Comparison of ENCODE assay signal across 10 cellular contexts in the genomic region with DNA sequence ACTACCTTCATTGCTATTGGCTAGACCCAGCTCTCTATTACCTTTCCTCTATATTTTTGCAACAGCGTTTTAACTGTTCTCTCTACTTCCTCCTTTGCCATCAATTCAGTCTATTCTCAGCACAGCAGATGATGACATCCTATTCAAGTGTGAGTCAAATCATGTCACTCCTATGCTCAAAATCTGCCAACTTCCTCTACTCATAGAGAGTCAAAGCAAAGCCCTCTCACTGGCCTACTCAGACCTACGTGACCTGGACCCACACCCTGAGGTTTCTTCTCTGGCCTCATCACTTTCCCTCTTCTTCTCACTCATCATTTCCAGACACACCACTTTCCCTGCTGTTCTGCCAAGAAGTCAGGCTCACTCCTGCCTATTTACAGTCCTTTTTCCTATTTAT.
DNase-seq lines count a peak whose midpoint lies in the region; ATAC-seq and TF ChIP-seq lines count a peak whose summit lies in the region.
"Had no signal": no experiment of that assay in that cellular context is flagged by ENCODE, and none has a peak within 500 bp of the region (broad histone marks: within the 10 kb centered on the region; RNA-seq: fewer than 3 reads in every experiment).

No MANE protein-coding gene starts in this region.

- CTCF ChIA-PET in CD8-positive, alpha-beta T cell (lab: Charles Lee): no interaction called here

- intact Hi-C loops in left lung (cut with DNase I) (no loop called here), uterus (cut with DNase I; ENCODE audit: low total_unique reads) (no loop called here)
- intact Hi-C loops in CD8-positive, alpha-beta T cell (cut with DNase I, micrococcal nuclease): no loop called here

- H3K27me3 Mint-ChIP-seq in CD8-positive, alpha-beta T cell (ENCODE audit: low read depth): no peaks in the 10 kb centered on the region
- H3K27me3 Mint-ChIP-seq: activated naive CD4-positive, alpha-beta T cell treated with anti-CD3 and anti-CD28 coated beads, Interleukin-2, amount 50 U/mL, for 24 hours had no signal

- H3K9me3 Mint-ChIP-seq in CD8-positive, alpha-beta T cell: no peaks in the 10 kb centered on the region
- H3K9me3 Mint-ChIP-seq: activated naive CD4-positive, alpha-beta T cell treated with anti-CD3 and anti-CD28 coated beads, Interleukin-2, amount 50 U/mL, for 24 hours had no signal

- no peak for TF ChIP-seq POLR2A in NB4 (IDR thresholded peaks at IDR 0.05; ENCODE audit: extremely low read depth, insufficient read length)
- TF ChIP-seq POLR2A in uterus (IDR thresholded peaks at IDR 0.05): no peak

- H3K27ac ChIP-seq in left lung (no peak overlapping the region), uterus (no peak overlapping the region)
- no peak overlapping the region for H3K27ac ChIP-seq in CD8-positive, alpha-beta T cell (ENCODE audit: low read depth, low read length)

- H3K4me1 Mint-ChIP-seq in CD8-positive, alpha-beta T cell (ENCODE audit: low read depth): no peaks in the 10 kb centered on the region
- H3K4me1 Mint-ChIP-seq: activated naive CD4-positive, alpha-beta T cell treated with anti-CD3 and anti-CD28 coated beads, Interleukin-2, amount 50 U/mL, for 24 hours had no signal

- H3K27me3 ChIP-seq in left lung (no peaks in the 10 kb centered on the region), uterus (no peaks in the 10 kb centered on the region)
- H3K27me3 ChIP-seq in CD8-positive, alpha-beta T cell (ENCODE audit: insufficient read depth, low read length): no peaks in the 10 kb centered on the region

- POLR2A ChIA-PET in CD8-positive, alpha-beta T cell (lab: Charles Lee): no interaction called here

- H3K27ac Mint-ChIP-seq in CD8-positive, alpha-beta T cell: no peak overlapping the region
- H3K27ac Mint-ChIP-seq: activated naive CD4-positive, alpha-beta T cell treated with anti-CD3 and anti-CD28 coated beads, Interleukin-2, amount 50 U/mL, for 24 hours had no signal

- DNase-seq in Daoy (ENCODE audit: low read depth) (peak; percentile 18), NB4 (ENCODE audit: low read depth) (peak; percentile 36), foreskin fibroblast (peak; percentile 32 to 58), left lung (no peak), COLO668 (lab: John Stamatoyannopoulos, UW; ENCODE audit: unreplicated experiment) (no peak), uterus (no peak)
- DNase-seq in CD8-positive, alpha-beta T cell: no peak
- DNase-seq: erythroblast had no signal

- H3K4me1 ChIP-seq in left lung: peaks cover 0 to 5% of the 10 kb centered on the region in 2 donors
- H3K4me1 ChIP-seq in CD8-positive, alpha-beta T cell (ENCODE audit: insufficient read depth, low read length): no peaks in the 10 kb centered on the region
- H3K4me1 ChIP-seq in uterus: no peaks in the 10 kb centered on the region

- H3K9me3 ChIP-seq in left lung (no peaks in the 10 kb centered on the region), uterus (no peaks in the 10 kb centered on the region)
- no peaks in the 10 kb centered on the region for H3K9me3 ChIP-seq in CD8-positive, alpha-beta T cell (ENCODE audit: low read length)

- H3K4me3 ChIP-seq in NB4 (ENCODE audit: low read depth, low read length) (no peak overlapping the region), foreskin fibroblast (ENCODE audit: low read depth in 1 of 2, low read length in 2 of 2) (no peak overlapping the region), left lung (no peak overlapping the region), uterus (no peak overlapping the region)
- no peak overlapping the region for H3K4me3 ChIP-seq in CD8-positive, alpha-beta T cell (ENCODE audit: low read depth, low read length)

- H3K36me3 ChIP-seq in left lung: no peaks in the 10 kb centered on the region
- no peaks in the 10 kb centered on the region for H3K36me3 ChIP-seq in CD8-positive, alpha-beta T cell (ENCODE audit: insufficient read depth, low read length)
- no peaks in the 10 kb centered on the region for H3K36me3 ChIP-seq in uterus

- no peak overlapping the region for H3K4me3 Mint-ChIP-seq in CD8-positive, alpha-beta T cell
- H3K4me3 Mint-ChIP-seq: activated naive CD4-positive, alpha-beta T cell treated with anti-CD3 and anti-CD28 coated beads, Interleukin-2, amount 50 U/mL, for 24 hours had no signal

- ATAC-seq in GM21447 (IDR thresholded peaks at IDR 0.05; ENCODE audit: unreplicated experiment): peak; percentile 79
- no peak for ATAC-seq in left lung
- no peak for ATAC-seq in CD8-positive, alpha-beta T cell

- H3K36me3 Mint-ChIP-seq in CD8-positive, alpha-beta T cell: no peaks in the 10 kb centered on the region
- H3K36me3 Mint-ChIP-seq: activated naive CD4-positive, alpha-beta T cell treated with anti-CD3 and anti-CD28 coated beads, Interleukin-2, amount 50 U/mL, for 24 hours had no signal

- TF ChIP-seq CTCF in NB4 (IDR thresholded peaks at IDR 0.05; ENCODE audit: low read depth, low read length) (no peak), foreskin fibroblast (IDR thresholded peaks at IDR 0.05; ENCODE audit: low read depth, low read length) (no peak), left lung (IDR thresholded peaks at IDR 0.05) (no peak), uterus (IDR thresholded peaks at IDR 0.05) (no peak)
- TF ChIP-seq CTCF in CD8-positive, alpha-beta T cell (IDR thresholded peaks at IDR 0.05): no peak

Comparison
In these comparisons a context has a peak if more than half of its experiments do, and no peak if none do; other contexts are left out.
1. DNase-seq: peak in Daoy (single experiment), NB4 (single experiment) and foreskin fibroblast (2 of 2); none in left lung (0 of 2), COLO668 (single experiment), CD8-positive, alpha-beta T cell (0 of 7) and uterus (0 of 2).